ENCODE assay signal across 8 cellular contexts in the genomic region with DNA sequence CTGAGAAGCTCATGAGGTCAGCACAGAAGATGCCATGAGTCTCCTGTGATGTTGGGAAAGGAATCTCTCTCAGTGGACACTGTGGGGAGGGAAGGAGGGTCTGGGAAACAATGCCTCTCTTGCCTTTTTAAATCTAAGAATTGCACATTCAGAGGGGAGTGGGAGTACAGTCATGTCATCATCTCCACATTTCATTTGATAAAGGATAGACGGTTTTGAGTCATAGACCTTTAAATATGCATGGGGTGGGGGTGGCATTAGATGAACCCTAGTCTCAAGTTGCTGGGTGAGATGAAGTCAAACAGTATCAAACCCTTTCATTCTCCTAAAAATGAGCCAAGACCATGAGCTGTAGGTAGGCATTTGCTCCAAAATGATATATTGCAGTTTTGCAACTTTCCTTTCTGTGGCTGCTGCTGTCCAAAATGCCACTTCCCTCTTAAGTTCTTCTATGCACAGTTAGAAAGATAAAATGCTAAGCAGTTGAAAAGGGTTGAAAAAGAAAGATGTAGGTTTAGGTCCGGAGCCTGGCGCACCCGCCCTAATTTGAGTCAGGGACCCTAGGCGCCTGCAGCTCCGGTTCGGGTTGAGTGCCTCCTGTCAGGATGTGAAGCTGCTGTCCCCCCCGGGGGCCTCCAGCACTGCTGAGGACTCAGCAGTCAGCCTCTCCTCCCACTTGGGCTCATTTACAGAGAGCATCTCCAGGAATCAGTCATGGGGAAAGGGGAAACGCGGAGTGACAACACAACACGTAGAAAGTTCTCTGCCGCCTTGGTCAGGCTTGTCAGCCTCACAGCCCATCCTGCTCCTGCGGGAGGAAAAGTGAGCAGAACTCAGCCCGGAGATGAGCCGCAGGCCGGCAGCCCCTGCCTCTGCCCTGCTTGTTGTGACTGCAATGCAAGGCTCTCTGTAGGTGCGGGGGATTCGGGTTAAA.
A peak's percentile ranks its signal among the peaks of the same experiment; 100 is the strongest.
DNase-seq lines count a peak whose midpoint lies in the region; ATAC-seq lines count a peak whose summit lies in the region.

No MANE protein-coding gene starts in this region.

- intact Hi-C loops in left ventricle myocardium superior (cut with micrococcal nuclease) = no loop called here

- no peak overlapping the region for H3K27ac ChIP-seq in SJCRH30

- no peaks in the 10 kb centered on the region for H3K27me3 ChIP-seq in SJCRH30

- no peaks in the 10 kb centered on the region; the same call in 1 of the 2 replicates for H3K4me1 ChIP-seq in SJCRH30

- no peaks in the 10 kb centered on the region for H3K36me3 ChIP-seq in SJCRH30

- no peaks in the 10 kb centered on the region for H3K9me3 ChIP-seq in SJCRH30 (replicated peaks)

- no peak overlapping the region for H3K4me3 ChIP-seq in SJCRH30

- ATAC-seq in left ventricle myocardium superior = peak; percentile 52
- no peak for ATAC-seq in GM18870 (IDR thresholded peaks at IDR 0.05; ENCODE audit: unreplicated experiment)
- no peak for ATAC-seq in GM19351 (IDR thresholded peaks at IDR 0.05; ENCODE audit: unreplicated experiment)

- peak; percentile 20 for DNase-seq in GM19238 (ENCODE audit: insufficient read length, low spot score)
- DNase-seq in NAMALWA (ENCODE audit: low spot score) = peak; percentile 20
- DNase-seq in activated T-helper 1 cell treated with Interleukin-2 at 50 U/mL for 16 hours (ENCODE audit: low read depth) = peak; percentile 10
- DNase-seq in left ventricle myocardium superior = peak; percentile 37
- DNase-seq in stimulated activated CD4-positive, alpha-beta T cell treated with anti-CD3 and anti-CD28 coated beads, Interleukin-2, amount 100 ng/mL, for 48 hours = peak; percentile 36
- no peak for DNase-seq in SJCRH30

Comparison
In these comparisons a context has a peak if more than half of its experiments do, and no peak if none do; other contexts are left out.
1. DNase-seq: peak in GM19238 (single experiment), NAMALWA (single experiment), activated T-helper 1 cell treated with Interleukin-2 at 50 U/mL for 16 hours (single experiment), left ventricle myocardium superior (single experiment) and stimulated activated CD4-positive, alpha-beta T cell treated with anti-CD3 and anti-CD28 coated beads, Interleukin-2, amount 100 ng/mL, for 48 hours (2 of 2); none in SJCRH30 (0 of 2).